9 cellular contexts compared by ENCODE assay signal in genomic region chr6:137866200-137866913, GRCh38. TPM values are rescaled to one million over a fixed set of nuclear protein-coding genes. Genes with fewer than 3 reads are reported as not detected.
DNase-seq lines count a peak whose midpoint lies in the region; ATAC-seq, FAIRE-seq and TF ChIP-seq lines count a peak whose summit lies in the region.
"Had no signal": no experiment of that assay in that cellular context is flagged by ENCODE, and none has a peak within 500 bp of the region (broad histone marks: within the 10 kb centered on the region; RNA-seq: fewer than 3 reads in every experiment).

No MANE protein-coding gene starts in this region.

- H3K27ac Mint-ChIP-seq in activated CD8-positive, alpha-beta memory T cell treated with anti-CD3 and anti-CD28 coated beads, Interleukin-2, amount 10 ng/mL, durations not matched to agents 7 days and 5 days: peak overlapping the region; percentile 90

- no peaks in the 10 kb centered on the region for H3K9me3 ChIP-seq in pancreas

- H3K27me3 Mint-ChIP-seq in activated CD8-positive, alpha-beta memory T cell treated with anti-CD3 and anti-CD28 coated beads, Interleukin-2, amount 10 ng/mL, durations not matched to agents 7 days and 5 days: no peaks in the 10 kb centered on the region

- H3K27ac ChIP-seq in HL-60 (replicated peaks) (peak overlapping the region; percentile 61), pancreas (peak overlapping the region; percentile 35 to 84 (median 58))

- peak overlapping the region; percentile 79 for H3K4me3 Mint-ChIP-seq in activated CD8-positive, alpha-beta memory T cell treated with anti-CD3 and anti-CD28 coated beads, Interleukin-2, amount 10 ng/mL, durations not matched to agents 7 days and 5 days

- intact Hi-C loops in pancreas (cut with DNase I): loop anchor here in 1 of 3 donors (5.0 to 10.0 kb wide), 2 partner anchors 78 to 159 kb away; no protein-coding TSS in a partner anchor

- no peak for FAIRE-seq in pancreas (lab: Jason Lieb, UNC)
- FAIRE-seq: endometrium had no signal

- H3K4me1 ChIP-seq in pancreas: peaks cover 0 to 12% (median 0%) of the 10 kb centered on the region in 3 donors

- H3K9me3 Mint-ChIP-seq in activated CD8-positive, alpha-beta memory T cell treated with anti-CD3 and anti-CD28 coated beads, Interleukin-2, amount 10 ng/mL, durations not matched to agents 7 days and 5 days (ENCODE audit: low read depth): no peaks in the 10 kb centered on the region

- ATAC-seq in GM21447 (IDR thresholded peaks at IDR 0.05; ENCODE audit: unreplicated experiment) (peak; percentile 29), pancreas (peak; percentile 3 to 16 (median 9))
- peak; percentile 11 for ATAC-seq in activated CD8-positive, alpha-beta memory T cell treated with anti-CD3 and anti-CD28 coated beads, Interleukin-2, amount 10 ng/mL, durations not matched to agents 7 days and 5 days

- peaks cover 30% of the 10 kb centered on the region for H3K36me3 Mint-ChIP-seq in activated CD8-positive, alpha-beta memory T cell treated with anti-CD3 and anti-CD28 coated beads, Interleukin-2, amount 10 ng/mL, durations not matched to agents 7 days and 5 days

- 9 to 10% methylated on average over 25 of the region's 25 CpGs for WGBS in pancreas, 2 donors

- TF ChIP-seq CTCF in GM10266 (IDR thresholded peaks at IDR 0.05; ENCODE audit: control insufficient read depth, insufficient read depth, low read depth, missing control alignments) (no peak), HL-60 (IDR thresholded peaks at IDR 0.05; ENCODE audit: insufficient read depth, low read length) (no peak), pancreas (IDR thresholded peaks at IDR 0.05) (no peak)

- H3K4me3 ChIP-seq in HL-60 (replicated peaks; ENCODE audit: insufficient read depth, low read length) (peak overlapping the region; percentile 53), pancreas (peak overlapping the region; percentile 28 to 93 (median 56))

- H3K27me3 ChIP-seq in HL-60 (ENCODE audit: insufficient read depth, poor library complexity, severe bottlenecking): no peaks in the 10 kb centered on the region
- no peaks in the 10 kb centered on the region for H3K27me3 ChIP-seq in pancreas

- DNase-seq in GM10266 (ENCODE audit: extremely low spot score) (peak; percentile 56), HL-60 (ENCODE audit: low read depth in 1 of 2, low spot score in 1 of 2) (no peak), germinal center (ENCODE audit: low spot score) (peak; percentile 54), pancreas (peak in 4 of 6 donors; percentile 9 to 82 (median 61)), foreskin melanocyte (no peak), NCI-H226 (no peak)
- no peak for DNase-seq in activated CD8-positive, alpha-beta memory T cell treated with anti-CD3 and anti-CD28 coated beads, Interleukin-2, amount 10 ng/mL, durations not matched to agents 7 days and 5 days

- peaks cover 37% of the 10 kb centered on the region for H3K4me1 Mint-ChIP-seq in activated CD8-positive, alpha-beta memory T cell treated with anti-CD3 and anti-CD28 coated beads, Interleukin-2, amount 10 ng/mL, durations not matched to agents 7 days and 5 days

- H3K36me3 ChIP-seq in pancreas: no peaks in the 10 kb centered on the region

- CTCF ChIA-PET in activated CD8-positive, alpha-beta memory T cell treated with anti-CD3 and anti-CD28 coated beads, Interleukin-2, amount 10 ng/mL, durations not matched to agents 7 days and 5 days (lab: Charles Lee): interaction anchor here (0.6 to 13.4 kb wide), 27 partner anchors 8 to 174 kb away, joined by 3 to 273 read pairs (median 10); no protein-coding TSS in a partner anchor

RNA-seq across cellular contexts. Expression of gene TNFAIP3, which starts 0.7 kb away (rescaled TPM):
- 100 to 1,000 TPM in 1 of 2 experiments, 10 to 100 TPM in 1; 86.7 to 225 TPM for total RNA-seq in activated CD8-positive, alpha-beta memory T cell treated with anti-CD3 and anti-CD28 coated beads, Interleukin-2, amount 10 ng/mL, durations not matched to agents 7 days and 5 days
- 10 to 100 TPM in 5 of 6 donors, 1 to 10 TPM in 1; 9.3 to 59.2 (median 13.5) TPM for total RNA-seq in pancreas
- 10 to 100 TPM; 13.9 to 14.5 TPM for polyA plus RNA-seq in pancreas

Comparison
In these comparisons a context has a peak if more than half of its experiments do, and no peak if none do; other contexts are left out.
1. DNase-seq: peak in GM10266 (single experiment), germinal center (single experiment) and pancreas (4 of 6); none in HL-60 (0 of 2), activated CD8-positive, alpha-beta memory T cell treated with anti-CD3 and anti-CD28 coated beads, Interleukin-2, amount 10 ng/mL, durations not matched to agents 7 days and 5 days (single experiment), foreskin melanocyte (single experiment) and NCI-H226 (single experiment).
2. Peak in every context shown above with its lines, with median percentiles within 50 percentile points of each other: ATAC-seq.